12 cellular contexts compared by ENCODE assay signal in the genomic region with DNA sequence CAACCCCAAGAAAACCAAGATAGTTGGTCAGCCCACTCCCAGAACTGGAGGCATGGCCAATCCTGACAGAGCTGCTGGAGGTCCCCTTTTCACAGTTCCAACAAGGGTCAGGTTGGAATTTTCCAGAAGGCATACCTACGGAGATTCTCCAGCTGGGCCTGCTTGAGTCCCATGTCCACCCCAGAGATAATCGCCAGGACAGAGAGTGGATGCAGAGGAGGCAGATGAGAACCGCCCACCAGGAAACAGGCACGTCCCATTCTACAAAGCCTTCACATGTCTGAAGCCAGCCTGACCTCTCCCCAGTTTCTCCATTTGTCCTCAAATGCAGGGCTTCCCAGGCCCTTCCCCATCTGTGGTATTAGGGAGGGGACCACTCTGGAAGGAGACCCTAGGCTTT. TPM values are rescaled to one million over a fixed set of nuclear protein-coding genes. Genes with fewer than 3 reads are reported as not detected.
A peak's percentile ranks its signal among the peaks of the same experiment; 100 is the strongest.
DNase-seq lines count a peak whose midpoint lies in the region; ATAC-seq and TF ChIP-seq lines count a peak whose summit lies in the region.
"Had no signal": no experiment of that assay in that cellular context is flagged by ENCODE, and none has a peak within 500 bp of the region (broad histone marks: within the 10 kb centered on the region; RNA-seq: fewer than 3 reads in every experiment).

No MANE protein-coding gene starts in this region.

- H3K9me3 Mint-ChIP-seq in CD8-positive, alpha-beta memory T cell = no peaks in the 10 kb centered on the region
- H3K9me3 Mint-ChIP-seq: activated B cell treated with CpG ODN at 0.5 μM for 24 hours had no signal

- peaks cover 65% of the 10 kb centered on the region for H3K4me1 ChIP-seq in CD8-positive, alpha-beta memory T cell (ENCODE audit: insufficient read depth, low read length)
- H3K4me1 ChIP-seq in OCI-LY7 (ENCODE audit: insufficient read depth, low read length, poor library complexity, severe bottlenecking) (peaks cover 16% of the 10 kb centered on the region), colonic mucosa (peaks cover 33% of the 10 kb centered on the region), neutrophil (ENCODE audit: control insufficient read depth in 1 of 2, insufficient read depth in 1 of 2, low read depth in 1 of 2, low read length in 1 of 2) (peaks cover 50 to 53% of the 10 kb centered on the region in 2 experiments), uterus (no peaks in the 10 kb centered on the region)

- H3K4me2 ChIP-seq in OCI-LY7 (ENCODE audit: low read length) = no peak overlapping the region

- no peak overlapping the region for H3K9ac ChIP-seq in colonic mucosa (ENCODE audit: low read depth in 2 of 2, low read length in 2 of 2)

- peak overlapping the region; percentile 27 for H3K4me3 ChIP-seq in CD8-positive, alpha-beta memory T cell (ENCODE audit: low read length)
- H3K4me3 ChIP-seq in OCI-LY7 (ENCODE audit: low read depth, low read length, poor library complexity, severe bottlenecking) = no peak overlapping the region
- H3K4me3 ChIP-seq in colonic mucosa = no peak overlapping the region
- H3K4me3 ChIP-seq in neutrophil (ENCODE audit: low read depth in 1 of 2, low read length in 1 of 2) = no peak overlapping the region
- no peak overlapping the region for H3K4me3 ChIP-seq in uterus
- H3K4me3 ChIP-seq: esophagus muscularis mucosa had no signal

- H3K27ac Mint-ChIP-seq in CD8-positive, alpha-beta memory T cell = peak overlapping the region; percentile 88 to 99 (median 95)
- H3K27ac Mint-ChIP-seq: activated B cell treated with CpG ODN at 0.5 μM for 24 hours had no signal

- H4K20me1 ChIP-seq in OCI-LY7 (ENCODE audit: insufficient read depth, low read length) = no peaks in the 10 kb centered on the region

- no TSS peak for BruUV-seq in OCI-LY7 (replicated peaks; lab: Mats Ljungman, UMichigan)

- peak overlapping the region; percentile 41 for H3K27ac ChIP-seq in CD8-positive, alpha-beta memory T cell (ENCODE audit: low read depth, low read length)
- H3K27ac ChIP-seq in OCI-LY7 (ENCODE audit: low read depth, low read length, poor library complexity, severe bottlenecking) = no peak overlapping the region
- peak overlapping the region; percentile 49 for H3K27ac ChIP-seq in colonic mucosa
- H3K27ac ChIP-seq in neutrophil = peak overlapping the region; percentile 39
- H3K27ac ChIP-seq in uterus = no peak overlapping the region
- H3K27ac ChIP-seq: esophagus muscularis mucosa had no signal

- no peak for TF ChIP-seq POLR2A in uterus (IDR thresholded peaks at IDR 0.05)

- ATAC-seq in HG03469 (IDR thresholded peaks at IDR 0.05; ENCODE audit: unreplicated experiment) = no peak

- TF ChIP-seq CTCF in OCI-LY7 (conservative IDR thresholded peaks at IDR 0.05; ENCODE audit: low read length) (no peak), colonic mucosa (IDR thresholded peaks at IDR 0.05) (no peak), neutrophil (IDR thresholded peaks at IDR 0.05) (no peak), uterus (IDR thresholded peaks at IDR 0.05) (no peak)

- no peaks in the 10 kb centered on the region for H3K79me2 ChIP-seq in OCI-LY7 (ENCODE audit: insufficient read depth, low read depth, low read length)

- H3K27me3 Mint-ChIP-seq in CD8-positive, alpha-beta memory T cell = peaks cover 0 to 2% of the 10 kb centered on the region in 2 donors
- H3K27me3 Mint-ChIP-seq: activated B cell treated with CpG ODN at 0.5 μM for 24 hours had no signal

- no peaks in the 10 kb centered on the region for H3K27me3 ChIP-seq in CD8-positive, alpha-beta memory T cell (ENCODE audit: insufficient read depth, low read length, poor library complexity, severe bottlenecking)
- H3K27me3 ChIP-seq in colonic mucosa (no peaks in the 10 kb centered on the region), neutrophil (no peaks in the 10 kb centered on the region), uterus (no peaks in the 10 kb centered on the region)
- H3K27me3 ChIP-seq: esophagus muscularis mucosa had no signal

- no peak for DNase-seq in CD8-positive, alpha-beta memory T cell
- DNase-seq in OCI-LY7 (ENCODE audit: low spot score) = no peak
- DNase-seq in colonic mucosa = no peak
- DNase-seq in GM19240 (ENCODE audit: insufficient read length, low spot score) = no peak
- DNase-seq in uterus = no peak
- no peak for DNase-seq in NCI-H2171 treated with DMSO at 0.1 percent for 48 hours (lab: John Stamatoyannopoulos, UW)
- DNase-seq: activated B cell treated with CpG ODN at 0.5 μM for 24 hours, GOT3, NCI-H146 had no signal

- peaks cover 68 to 82% (median 81%) of the 10 kb centered on the region in 3 donors for H3K4me1 Mint-ChIP-seq in CD8-positive, alpha-beta memory T cell

- H3K9me2 ChIP-seq in OCI-LY7 (ENCODE audit: insufficient read depth, low read length) = no peaks in the 10 kb centered on the region

- H2AFZ ChIP-seq in OCI-LY7 (ENCODE audit: low read length) = peak overlapping the region; percentile 63; the same call in 1 of the 2 replicates

- no peaks in the 10 kb centered on the region for H3K36me3 ChIP-seq in CD8-positive, alpha-beta memory T cell (ENCODE audit: insufficient read depth, low read length)
- H3K36me3 ChIP-seq in OCI-LY7 (ENCODE audit: insufficient read depth, low read length) = no peaks in the 10 kb centered on the region
- no peaks in the 10 kb centered on the region for H3K36me3 ChIP-seq in colonic mucosa
- H3K36me3 ChIP-seq in neutrophil = no peaks in the 10 kb centered on the region
- H3K36me3 ChIP-seq in uterus = no peaks in the 10 kb centered on the region
- H3K36me3 ChIP-seq: esophagus muscularis mucosa had no signal

- no peaks in the 10 kb centered on the region for H3K36me3 Mint-ChIP-seq in CD8-positive, alpha-beta memory T cell

- peak overlapping the region; percentile 56 to 82 (median 64) for H3K4me3 Mint-ChIP-seq in CD8-positive, alpha-beta memory T cell
- H3K4me3 Mint-ChIP-seq: activated B cell treated with CpG ODN at 0.5 μM for 24 hours had no signal

- H3K9me3 ChIP-seq in CD8-positive, alpha-beta memory T cell (ENCODE audit: low read length) = no peaks in the 10 kb centered on the region
- H3K9me3 ChIP-seq in OCI-LY7 (ENCODE audit: low read length) = no peaks in the 10 kb centered on the region
- no peaks in the 10 kb centered on the region for H3K9me3 ChIP-seq in colonic mucosa
- no peaks in the 10 kb centered on the region for H3K9me3 ChIP-seq in neutrophil
- H3K9me3 ChIP-seq in uterus = no peaks in the 10 kb centered on the region
- H3K9me3 ChIP-seq: esophagus muscularis mucosa had no signal

- intact Hi-C loops in OCI-LY7 (cut with micrococcal nuclease; ENCODE audit: unreplicated experiment) = no loop called here
- intact Hi-C loops in colonic mucosa (cut with DNase I) = no loop called here
- intact Hi-C loops in uterus (cut with DNase I; ENCODE audit: low total_unique reads) = no loop called here

- CTCF ChIA-PET in CD8-positive, alpha-beta memory T cell (lab: Charles Lee) = interaction anchor here (1.2 to 1.8 kb wide), 2 partner anchors 27 to 202 kb away, joined by 3 to 8 read pairs; a partner anchor contains a TSS
- CTCF ChIA-PET in OCI-LY7 (lab: Charles Lee; ENCODE audit: unreplicated experiment) = interaction anchor here (0.5 kb wide), 1 partner anchor 71 kb away, joined by 3 read pairs; no protein-coding TSS in a partner anchor

- POLR2A ChIA-PET in CD8-positive, alpha-beta memory T cell (lab: Charles Lee) = interaction anchor here (1.6 kb wide), 2 partner anchors 48 to 203 kb away, joined by 12 to 17 read pairs; a partner anchor contains a TSS
- POLR2A ChIA-PET in OCI-LY7 (lab: Charles Lee) = interaction anchor here (0.5 kb wide), 1 partner anchor 545 kb away, joined by 4 read pairs; no protein-coding TSS in a partner anchor

RNA-seq across cellular contexts. Expression of a gene that starts 47.4 kb away (rescaled TPM):
- total RNA-seq in CD8-positive, alpha-beta memory T cell = 10 to 100 TPM; 18.9 to 19.0 TPM
- polyA plus RNA-seq in CD8-positive, alpha-beta memory T cell = 7.8 TPM
- 15.6 and 22.0 TPM in 2 replicates for total RNA-seq in OCI-LY7 (2014; rRNA removed; shearing (Covaris generic))
- total RNA-seq in OCI-LY7 (2022) (20.2 and 20.8 TPM in 2 replicates), colonic mucosa (10 to 100 TPM; 10.6 to 18.6 TPM), uterus (10 to 100 TPM; 18.4 to 92.0 (median 37.3) TPM)

Comparison
In these comparisons a context has a peak if more than half of its experiments do, and no peak if none do; other contexts are left out.
1. H3K27ac ChIP-seq: peak in CD8-positive, alpha-beta memory T cell (single experiment), colonic mucosa (single experiment) and neutrophil (single experiment); none in OCI-LY7 (single experiment) and uterus (0 of 2).